In the genomic region with DNA sequence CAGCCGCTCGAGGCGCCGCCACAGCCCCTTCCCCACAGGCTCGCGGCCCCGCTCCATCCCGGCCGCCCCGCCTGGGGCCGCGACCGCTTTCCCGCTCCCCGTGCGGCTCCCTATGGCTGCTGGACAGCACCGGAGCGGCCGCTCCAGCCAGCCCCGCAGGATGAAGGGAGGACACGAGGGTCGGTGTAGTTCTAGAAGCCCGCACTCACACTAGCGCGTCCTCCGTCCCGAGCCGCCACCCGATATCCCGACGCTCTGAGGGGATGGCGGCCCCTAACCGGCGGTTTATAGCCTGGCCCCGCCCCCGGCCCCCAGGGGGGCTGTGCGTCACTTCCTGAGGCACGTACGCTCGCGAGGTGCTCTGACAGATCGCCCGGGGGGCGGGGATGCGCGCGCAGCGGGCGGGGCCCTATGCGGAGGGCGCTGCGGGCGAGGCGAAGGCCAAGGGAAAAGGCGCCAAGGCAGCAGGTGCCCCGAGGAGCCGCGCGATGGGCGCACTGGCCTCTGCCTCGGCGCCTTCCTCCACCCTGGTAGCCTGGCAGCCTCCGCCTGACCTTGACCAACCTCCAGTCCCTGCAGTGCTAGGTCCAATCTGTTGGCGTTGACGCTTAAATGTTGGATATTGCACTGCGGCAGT, we compare ENCODE assay signal across 1 cellular context.
A peak's percentile ranks its signal among the peaks of the same experiment; 100 is the strongest.
TF ChIP-seq lines count a peak whose summit lies in the region.

A gene (minus strand): TSS at position 257 of the 637 bp plus-strand sequence. CDS start 4,991 bp downstream, outside the sequence.

TF ChIP-seq in HepG2, 621 proteins besides CTCF, POLR2A, EP300 and RAD21 (continued from another document and continues in another):
- TF ChIP-seq, protein P1, sequence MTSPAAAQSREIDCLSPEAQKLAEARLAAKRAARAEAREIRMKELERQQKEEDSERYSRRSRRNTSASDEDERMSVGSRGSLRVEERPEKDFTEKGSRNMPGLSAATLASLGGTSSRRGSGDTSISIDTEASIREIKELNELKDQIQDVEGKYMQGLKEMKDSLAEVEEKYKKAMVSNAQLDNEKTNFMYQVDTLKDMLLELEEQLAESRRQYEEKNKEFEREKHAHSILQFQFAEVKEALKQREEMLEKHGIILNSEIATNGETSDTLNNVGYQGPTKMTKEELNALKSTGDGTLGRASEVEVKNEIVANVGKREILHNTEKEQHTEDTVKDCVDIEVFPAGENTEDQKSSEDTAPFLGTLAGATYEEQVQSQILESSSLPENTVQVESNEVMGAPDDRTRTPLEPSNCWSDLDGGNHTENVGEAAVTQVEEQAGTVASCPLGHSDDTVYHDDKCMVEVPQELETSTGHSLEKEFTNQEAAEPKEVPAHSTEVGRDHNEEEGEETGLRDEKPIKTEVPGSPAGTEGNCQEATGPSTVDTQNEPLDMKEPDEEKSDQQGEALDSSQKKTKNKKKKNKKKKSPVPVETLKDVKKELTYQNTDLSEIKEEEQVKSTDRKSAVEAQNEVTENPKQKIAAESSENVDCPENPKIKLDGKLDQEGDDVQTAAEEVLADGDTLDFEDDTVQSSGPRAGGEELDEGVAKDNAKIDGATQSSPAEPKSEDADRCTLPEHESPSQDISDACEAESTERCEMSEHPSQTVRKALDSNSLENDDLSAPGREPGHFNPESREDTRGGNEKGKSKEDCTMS (CRISPR knock-in tag; conservative IDR thresholded peaks at IDR 0.05), result 0 out of 2 replicates have a peak, but pooled peaks have one; percentile 63
- TF ChIP-seq, protein P2, sequence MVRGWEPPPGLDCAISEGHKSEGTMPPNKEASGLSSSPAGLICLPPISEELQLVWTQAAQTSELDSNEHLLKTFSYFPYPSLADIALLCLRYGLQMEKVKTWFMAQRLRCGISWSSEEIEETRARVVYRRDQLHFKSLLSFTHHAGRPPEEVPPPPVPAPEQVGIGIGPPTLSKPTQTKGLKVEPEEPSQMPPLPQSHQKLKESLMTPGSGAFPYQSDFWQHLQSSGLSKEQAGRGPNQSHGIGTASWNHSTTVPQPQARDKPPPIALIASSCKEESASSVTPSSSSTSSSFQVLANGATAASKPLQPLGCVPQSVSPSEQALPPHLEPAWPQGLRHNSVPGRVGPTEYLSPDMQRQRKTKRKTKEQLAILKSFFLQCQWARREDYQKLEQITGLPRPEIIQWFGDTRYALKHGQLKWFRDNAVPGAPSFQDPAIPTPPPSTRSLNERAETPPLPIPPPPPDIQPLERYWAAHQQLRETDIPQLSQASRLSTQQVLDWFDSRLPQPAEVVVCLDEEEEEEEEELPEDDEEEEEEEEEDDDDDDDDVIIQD (CRISPR knock-in tag; IDR thresholded peaks at IDR 0.05; ENCODE audit: low read depth), result peak; percentile 76
- TF ChIP-seq, protein P3, sequence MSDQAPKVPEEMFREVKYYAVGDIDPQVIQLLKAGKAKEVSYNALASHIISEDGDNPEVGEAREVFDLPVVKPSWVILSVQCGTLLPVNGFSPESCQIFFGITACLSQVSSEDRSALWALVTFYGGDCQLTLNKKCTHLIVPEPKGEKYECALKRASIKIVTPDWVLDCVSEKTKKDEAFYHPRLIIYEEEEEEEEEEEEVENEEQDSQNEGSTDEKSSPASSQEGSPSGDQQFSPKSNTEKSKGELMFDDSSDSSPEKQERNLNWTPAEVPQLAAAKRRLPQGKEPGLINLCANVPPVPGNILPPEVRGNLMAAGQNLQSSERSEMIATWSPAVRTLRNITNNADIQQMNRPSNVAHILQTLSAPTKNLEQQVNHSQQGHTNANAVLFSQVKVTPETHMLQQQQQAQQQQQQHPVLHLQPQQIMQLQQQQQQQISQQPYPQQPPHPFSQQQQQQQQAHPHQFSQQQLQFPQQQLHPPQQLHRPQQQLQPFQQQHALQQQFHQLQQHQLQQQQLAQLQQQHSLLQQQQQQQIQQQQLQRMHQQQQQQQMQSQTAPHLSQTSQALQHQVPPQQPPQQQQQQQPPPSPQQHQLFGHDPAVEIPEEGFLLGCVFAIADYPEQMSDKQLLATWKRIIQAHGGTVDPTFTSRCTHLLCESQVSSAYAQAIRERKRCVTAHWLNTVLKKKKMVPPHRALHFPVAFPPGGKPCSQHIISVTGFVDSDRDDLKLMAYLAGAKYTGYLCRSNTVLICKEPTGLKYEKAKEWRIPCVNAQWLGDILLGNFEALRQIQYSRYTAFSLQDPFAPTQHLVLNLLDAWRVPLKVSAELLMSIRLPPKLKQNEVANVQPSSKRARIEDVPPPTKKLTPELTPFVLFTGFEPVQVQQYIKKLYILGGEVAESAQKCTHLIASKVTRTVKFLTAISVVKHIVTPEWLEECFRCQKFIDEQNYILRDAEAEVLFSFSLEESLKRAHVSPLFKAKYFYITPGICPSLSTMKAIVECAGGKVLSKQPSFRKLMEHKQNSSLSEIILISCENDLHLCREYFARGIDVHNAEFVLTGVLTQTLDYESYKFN (CRISPR knock-in tag; conservative IDR thresholded peaks at IDR 0.05), result peak; percentile 55; the same call in 1 of the 2 replicates
- TF ChIP-seq, protein P4, sequence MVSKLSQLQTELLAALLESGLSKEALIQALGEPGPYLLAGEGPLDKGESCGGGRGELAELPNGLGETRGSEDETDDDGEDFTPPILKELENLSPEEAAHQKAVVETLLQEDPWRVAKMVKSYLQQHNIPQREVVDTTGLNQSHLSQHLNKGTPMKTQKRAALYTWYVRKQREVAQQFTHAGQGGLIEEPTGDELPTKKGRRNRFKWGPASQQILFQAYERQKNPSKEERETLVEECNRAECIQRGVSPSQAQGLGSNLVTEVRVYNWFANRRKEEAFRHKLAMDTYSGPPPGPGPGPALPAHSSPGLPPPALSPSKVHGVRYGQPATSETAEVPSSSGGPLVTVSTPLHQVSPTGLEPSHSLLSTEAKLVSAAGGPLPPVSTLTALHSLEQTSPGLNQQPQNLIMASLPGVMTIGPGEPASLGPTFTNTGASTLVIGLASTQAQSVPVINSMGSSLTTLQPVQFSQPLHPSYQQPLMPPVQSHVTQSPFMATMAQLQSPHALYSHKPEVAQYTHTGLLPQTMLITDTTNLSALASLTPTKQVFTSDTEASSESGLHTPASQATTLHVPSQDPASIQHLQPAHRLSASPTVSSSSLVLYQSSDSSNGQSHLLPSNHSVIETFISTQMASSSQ (IDR thresholded peaks at IDR 0.05; ENCODE audit: low read depth), result no peak
- TF ChIP-seq, protein P4 (CRISPR knock-in tag; IDR thresholded peaks at IDR 0.05; ENCODE audit: borderline replicate concordance), result peak; percentile 54; the same call in 1 of the 2 replicates
- peak; percentile 91 for TF ChIP-seq SP5 (CRISPR knock-in tag; IDR thresholded peaks at IDR 0.05; ENCODE audit: borderline replicate concordance, low read depth)
- peak; percentile 92 for TF ChIP-seq ZFX (CRISPR knock-in tag; IDR thresholded peaks at IDR 0.05; ENCODE audit: low read depth)
- 0 out of 2 replicates have a peak, but pooled peaks have one; percentile 59 for TF ChIP-seq ZC3H13 (CRISPR knock-in tag; IDR thresholded peaks at IDR 0.05)
- TF ChIP-seq, protein P5, sequence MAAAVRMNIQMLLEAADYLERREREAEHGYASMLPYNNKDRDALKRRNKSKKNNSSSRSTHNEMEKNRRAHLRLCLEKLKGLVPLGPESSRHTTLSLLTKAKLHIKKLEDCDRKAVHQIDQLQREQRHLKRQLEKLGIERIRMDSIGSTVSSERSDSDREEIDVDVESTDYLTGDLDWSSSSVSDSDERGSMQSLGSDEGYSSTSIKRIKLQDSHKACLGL (CRISPR knock-in tag; IDR thresholded peaks at IDR 0.05), result peak; percentile 75
- TF ChIP-seq, protein P6, sequence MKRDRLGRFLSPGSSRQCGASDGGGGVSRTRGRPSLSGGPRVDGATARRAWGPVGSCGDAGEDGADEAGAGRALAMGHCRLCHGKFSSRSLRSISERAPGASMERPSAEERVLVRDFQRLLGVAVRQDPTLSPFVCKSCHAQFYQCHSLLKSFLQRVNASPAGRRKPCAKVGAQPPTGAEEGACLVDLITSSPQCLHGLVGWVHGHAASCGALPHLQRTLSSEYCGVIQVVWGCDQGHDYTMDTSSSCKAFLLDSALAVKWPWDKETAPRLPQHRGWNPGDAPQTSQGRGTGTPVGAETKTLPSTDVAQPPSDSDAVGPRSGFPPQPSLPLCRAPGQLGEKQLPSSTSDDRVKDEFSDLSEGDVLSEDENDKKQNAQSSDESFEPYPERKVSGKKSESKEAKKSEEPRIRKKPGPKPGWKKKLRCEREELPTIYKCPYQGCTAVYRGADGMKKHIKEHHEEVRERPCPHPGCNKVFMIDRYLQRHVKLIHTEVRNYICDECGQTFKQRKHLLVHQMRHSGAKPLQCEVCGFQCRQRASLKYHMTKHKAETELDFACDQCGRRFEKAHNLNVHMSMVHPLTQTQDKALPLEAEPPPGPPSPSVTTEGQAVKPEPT (CRISPR knock-in tag; IDR thresholded peaks at IDR 0.05; ENCODE audit: low read depth), result no peak
- TF ChIP-seq, protein P7, sequence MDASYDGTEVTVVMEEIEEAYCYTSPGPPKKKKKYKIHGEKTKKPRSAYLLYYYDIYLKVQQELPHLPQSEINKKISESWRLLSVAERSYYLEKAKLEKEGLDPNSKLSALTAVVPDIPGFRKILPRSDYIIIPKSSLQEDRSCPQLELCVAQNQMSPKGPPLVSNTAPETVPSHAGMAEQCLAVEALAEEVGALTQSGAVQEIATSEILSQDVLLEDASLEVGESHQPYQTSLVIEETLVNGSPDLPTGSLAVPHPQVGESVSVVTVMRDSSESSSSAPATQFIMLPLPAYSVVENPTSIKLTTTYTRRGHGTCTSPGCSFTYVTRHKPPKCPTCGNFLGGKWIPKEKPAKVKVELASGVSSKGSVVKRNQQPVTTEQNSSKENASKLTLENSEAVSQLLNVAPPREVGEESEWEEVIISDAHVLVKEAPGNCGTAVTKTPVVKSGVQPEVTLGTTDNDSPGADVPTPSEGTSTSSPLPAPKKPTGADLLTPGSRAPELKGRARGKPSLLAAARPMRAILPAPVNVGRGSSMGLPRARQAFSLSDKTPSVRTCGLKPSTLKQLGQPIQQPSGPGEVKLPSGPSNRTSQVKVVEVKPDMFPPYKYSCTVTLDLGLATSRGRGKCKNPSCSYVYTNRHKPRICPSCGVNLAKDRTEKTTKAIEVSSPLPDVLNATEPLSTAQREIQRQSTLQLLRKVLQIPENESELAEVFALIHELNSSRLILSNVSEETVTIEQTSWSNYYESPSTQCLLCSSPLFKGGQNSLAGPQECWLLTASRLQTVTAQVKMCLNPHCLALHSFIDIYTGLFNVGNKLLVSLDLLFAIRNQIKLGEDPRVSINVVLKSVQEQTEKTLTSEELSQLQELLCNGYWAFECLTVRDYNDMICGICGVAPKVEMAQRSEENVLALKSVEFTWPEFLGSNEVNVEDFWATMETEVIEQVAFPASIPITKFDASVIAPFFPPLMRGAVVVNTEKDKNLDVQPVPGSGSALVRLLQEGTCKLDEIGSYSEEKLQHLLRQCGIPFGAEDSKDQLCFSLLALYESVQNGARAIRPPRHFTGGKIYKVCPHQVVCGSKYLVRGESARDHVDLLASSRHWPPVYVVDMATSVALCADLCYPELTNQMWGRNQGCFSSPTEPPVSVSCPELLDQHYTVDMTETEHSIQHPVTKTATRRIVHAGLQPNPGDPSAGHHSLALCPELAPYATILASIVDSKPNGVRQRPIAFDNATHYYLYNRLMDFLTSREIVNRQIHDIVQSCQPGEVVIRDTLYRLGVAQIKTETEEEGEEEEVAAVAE (CRISPR knock-in tag; IDR thresholded peaks at IDR 0.05; ENCODE audit: borderline replicate concordance), result no peak; the same call in 1 of the 2 replicates
- no peak for TF ChIP-seq PAWR (CRISPR knock-in tag; IDR thresholded peaks at IDR 0.05; ENCODE audit: borderline replicate concordance)
- TF ChIP-seq, protein P8, sequence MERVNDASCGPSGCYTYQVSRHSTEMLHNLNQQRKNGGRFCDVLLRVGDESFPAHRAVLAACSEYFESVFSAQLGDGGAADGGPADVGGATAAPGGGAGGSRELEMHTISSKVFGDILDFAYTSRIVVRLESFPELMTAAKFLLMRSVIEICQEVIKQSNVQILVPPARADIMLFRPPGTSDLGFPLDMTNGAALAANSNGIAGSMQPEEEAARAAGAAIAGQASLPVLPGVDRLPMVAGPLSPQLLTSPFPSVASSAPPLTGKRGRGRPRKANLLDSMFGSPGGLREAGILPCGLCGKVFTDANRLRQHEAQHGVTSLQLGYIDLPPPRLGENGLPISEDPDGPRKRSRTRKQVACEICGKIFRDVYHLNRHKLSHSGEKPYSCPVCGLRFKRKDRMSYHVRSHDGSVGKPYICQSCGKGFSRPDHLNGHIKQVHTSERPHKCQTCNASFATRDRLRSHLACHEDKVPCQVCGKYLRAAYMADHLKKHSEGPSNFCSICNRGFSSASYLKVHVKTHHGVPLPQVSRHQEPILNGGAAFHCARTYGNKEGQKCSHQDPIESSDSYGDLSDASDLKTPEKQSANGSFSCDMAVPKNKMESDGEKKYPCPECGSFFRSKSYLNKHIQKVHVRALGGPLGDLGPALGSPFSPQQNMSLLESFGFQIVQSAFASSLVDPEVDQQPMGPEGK (CRISPR knock-in tag; IDR thresholded peaks at IDR 0.05), result peak; percentile 97
- TF ChIP-seq SAP130 (CRISPR knock-in tag; IDR thresholded peaks at IDR 0.05; ENCODE audit: low read depth), result peak; percentile 82
- no peak for TF ChIP-seq SYNCRIP (IDR thresholded peaks at IDR 0.05; ENCODE audit: insufficient read depth, low read depth, low read length)
- peak; percentile 91 for TF ChIP-seq ZNF891 (CRISPR knock-in tag; IDR thresholded peaks at IDR 0.05)
- TF ChIP-seq ZNF557 (CRISPR knock-in tag; IDR thresholded peaks at IDR 0.05), result peak; percentile 74; the same call in 1 of the 2 replicates
- TF ChIP-seq DR1 (CRISPR knock-in tag; IDR thresholded peaks at IDR 0.05), result peak; percentile 98
- peak; percentile 90; the same call in 1 of the 2 replicates for TF ChIP-seq KLF9 (CRISPR knock-in tag; IDR thresholded peaks at IDR 0.05; ENCODE audit: low read depth)
- no peak for TF ChIP-seq NONO (IDR thresholded peaks at IDR 0.05)
- TF ChIP-seq NONO (CRISPR knock-in tag; conservative IDR thresholded peaks at IDR 0.05), result peak; percentile 92
- TF ChIP-seq SRSF1 (optimal IDR thresholded peaks at IDR 0.05; ENCODE audit: low read depth, low read length), result peak; percentile 96
- no peak for TF ChIP-seq MBD4 (IDR thresholded peaks at IDR 0.05; ENCODE audit: borderline replicate concordance, low read length)
- peak; percentile 75; the same call in 1 of the 2 replicates for TF ChIP-seq ZNF552 (CRISPR knock-in tag; IDR thresholded peaks at IDR 0.05; ENCODE audit: borderline replicate concordance)
- TF ChIP-seq ZFP37 (CRISPR knock-in tag; IDR thresholded peaks at IDR 0.05; ENCODE audit: borderline replicate concordance), result peak; percentile 32; the same call in 1 of the 2 replicates
- TF ChIP-seq HOXD1 (CRISPR knock-in tag; IDR thresholded peaks at IDR 0.05), result peak; percentile 66; the same call in 1 of the 2 replicates
- TF ChIP-seq, protein P9, sequence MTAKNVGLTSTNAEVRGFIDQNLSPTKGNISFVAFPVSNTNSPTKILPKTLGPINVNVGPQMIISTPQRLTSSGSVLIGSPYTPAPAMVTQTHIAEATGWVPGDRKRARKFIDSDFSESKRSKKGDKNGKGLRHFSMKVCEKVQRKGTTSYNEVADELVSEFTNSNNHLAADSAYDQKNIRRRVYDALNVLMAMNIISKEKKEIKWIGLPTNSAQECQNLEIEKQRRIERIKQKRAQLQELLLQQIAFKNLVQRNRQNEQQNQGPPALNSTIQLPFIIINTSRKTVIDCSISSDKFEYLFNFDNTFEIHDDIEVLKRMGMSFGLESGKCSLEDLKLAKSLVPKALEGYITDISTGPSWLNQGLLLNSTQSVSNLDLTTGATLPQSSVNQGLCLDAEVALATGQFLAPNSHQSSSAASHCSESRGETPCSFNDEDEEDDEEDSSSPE (CRISPR knock-in tag; IDR thresholded peaks at IDR 0.05), result peak; percentile 96
